Comparison of ENCODE assay signal across 1 cellular context in genomic region chr18:58407649-58408407, GRCh38.
TF ChIP-seq lines count a peak whose summit lies in the region.

No MANE protein-coding gene starts in this region.

TF ChIP-seq in HepG2, 621 proteins besides CTCF, POLR2A, EP300 and RAD21 (continued from another document and continues in another):
- TF ChIP-seq, protein P1, sequence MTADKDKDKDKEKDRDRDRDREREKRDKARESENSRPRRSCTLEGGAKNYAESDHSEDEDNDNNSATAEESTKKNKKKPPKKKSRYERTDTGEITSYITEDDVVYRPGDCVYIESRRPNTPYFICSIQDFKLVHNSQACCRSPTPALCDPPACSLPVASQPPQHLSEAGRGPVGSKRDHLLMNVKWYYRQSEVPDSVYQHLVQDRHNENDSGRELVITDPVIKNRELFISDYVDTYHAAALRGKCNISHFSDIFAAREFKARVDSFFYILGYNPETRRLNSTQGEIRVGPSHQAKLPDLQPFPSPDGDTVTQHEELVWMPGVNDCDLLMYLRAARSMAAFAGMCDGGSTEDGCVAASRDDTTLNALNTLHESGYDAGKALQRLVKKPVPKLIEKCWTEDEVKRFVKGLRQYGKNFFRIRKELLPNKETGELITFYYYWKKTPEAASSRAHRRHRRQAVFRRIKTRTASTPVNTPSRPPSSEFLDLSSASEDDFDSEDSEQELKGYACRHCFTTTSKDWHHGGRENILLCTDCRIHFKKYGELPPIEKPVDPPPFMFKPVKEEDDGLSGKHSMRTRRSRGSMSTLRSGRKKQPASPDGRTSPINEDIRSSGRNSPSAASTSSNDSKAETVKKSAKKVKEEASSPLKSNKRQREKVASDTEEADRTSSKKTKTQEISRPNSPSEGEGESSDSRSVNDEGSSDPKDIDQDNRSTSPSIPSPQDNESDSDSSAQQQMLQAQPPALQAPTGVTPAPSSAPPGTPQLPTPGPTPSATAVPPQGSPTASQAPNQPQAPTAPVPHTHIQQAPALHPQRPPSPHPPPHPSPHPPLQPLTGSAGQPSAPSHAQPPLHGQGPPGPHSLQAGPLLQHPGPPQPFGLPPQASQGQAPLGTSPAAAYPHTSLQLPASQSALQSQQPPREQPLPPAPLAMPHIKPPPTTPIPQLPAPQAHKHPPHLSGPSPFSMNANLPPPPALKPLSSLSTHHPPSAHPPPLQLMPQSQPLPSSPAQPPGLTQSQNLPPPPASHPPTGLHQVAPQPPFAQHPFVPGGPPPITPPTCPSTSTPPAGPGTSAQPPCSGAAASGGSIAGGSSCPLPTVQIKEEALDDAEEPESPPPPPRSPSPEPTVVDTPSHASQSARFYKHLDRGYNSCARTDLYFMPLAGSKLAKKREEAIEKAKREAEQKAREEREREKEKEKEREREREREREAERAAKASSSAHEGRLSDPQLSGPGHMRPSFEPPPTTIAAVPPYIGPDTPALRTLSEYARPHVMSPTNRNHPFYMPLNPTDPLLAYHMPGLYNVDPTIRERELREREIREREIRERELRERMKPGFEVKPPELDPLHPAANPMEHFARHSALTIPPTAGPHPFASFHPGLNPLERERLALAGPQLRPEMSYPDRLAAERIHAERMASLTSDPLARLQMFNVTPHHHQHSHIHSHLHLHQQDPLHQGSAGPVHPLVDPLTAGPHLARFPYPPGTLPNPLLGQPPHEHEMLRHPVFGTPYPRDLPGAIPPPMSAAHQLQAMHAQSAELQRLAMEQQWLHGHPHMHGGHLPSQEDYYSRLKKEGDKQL (CRISPR knock-in tag; IDR thresholded peaks at IDR 0.05; ENCODE audit: low read depth) = peak; percentile 82; the same call in 1 of the 2 replicates
- TF ChIP-seq ARNT2 (CRISPR knock-in tag; IDR thresholded peaks at IDR 0.05; ENCODE audit: low read depth) = peak; percentile 74; the same call in 1 of the 2 replicates
- peak; percentile 71; the same call in 1 of the 2 replicates for TF ChIP-seq KLF9 (CRISPR knock-in tag; IDR thresholded peaks at IDR 0.05; ENCODE audit: low read depth)
- TF ChIP-seq HNF1A (IDR thresholded peaks at IDR 0.05; ENCODE audit: low read depth) = peak; percentile 100
- TF ChIP-seq HNF1A (CRISPR knock-in tag; IDR thresholded peaks at IDR 0.05; ENCODE audit: borderline replicate concordance) = peak; percentile 100
- TF ChIP-seq, protein P2, sequence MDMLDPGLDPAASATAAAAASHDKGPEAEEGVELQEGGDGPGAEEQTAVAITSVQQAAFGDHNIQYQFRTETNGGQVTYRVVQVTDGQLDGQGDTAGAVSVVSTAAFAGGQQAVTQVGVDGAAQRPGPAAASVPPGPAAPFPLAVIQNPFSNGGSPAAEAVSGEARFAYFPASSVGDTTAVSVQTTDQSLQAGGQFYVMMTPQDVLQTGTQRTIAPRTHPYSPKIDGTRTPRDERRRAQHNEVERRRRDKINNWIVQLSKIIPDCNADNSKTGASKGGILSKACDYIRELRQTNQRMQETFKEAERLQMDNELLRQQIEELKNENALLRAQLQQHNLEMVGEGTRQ (IDR thresholded peaks at IDR 0.05; ENCODE audit: low read depth, low read length) = peak; percentile 15; the same call in 1 of the 2 replicates
- TF ChIP-seq, protein P2 (CRISPR knock-in tag; IDR thresholded peaks at IDR 0.05; ENCODE audit: borderline replicate concordance) = no peak
- TF ChIP-seq PPARG (CRISPR knock-in tag; conservative IDR thresholded peaks at IDR 0.05) = peak; percentile 91
- TF ChIP-seq ATF7 (IDR thresholded peaks at IDR 0.05) = peak; percentile 41; the same call in 1 of the 2 replicates
- TF ChIP-seq ATF7 (CRISPR knock-in tag; IDR thresholded peaks at IDR 0.05) = peak; percentile 91
- 0 out of 2 replicates have a peak, but pooled peaks have one; percentile 9 for TF ChIP-seq ZNF143 (CRISPR knock-in tag; IDR thresholded peaks at IDR 0.05)
- no peak for TF ChIP-seq ZNF326 (CRISPR knock-in tag; IDR thresholded peaks at IDR 0.05; ENCODE audit: borderline replicate concordance)
- TF ChIP-seq U2AF1 (optimal IDR thresholded peaks at IDR 0.05; ENCODE audit: low read depth, low read length) = no peak
- 0 out of 2 replicates have a peak, but pooled peaks have one; percentile 39 for TF ChIP-seq ZNF773 (CRISPR knock-in tag; IDR thresholded peaks at IDR 0.05; ENCODE audit: borderline replicate concordance)
- TF ChIP-seq GZF1 (CRISPR knock-in tag; IDR thresholded peaks at IDR 0.05) = no peak
- TF ChIP-seq ZNF276 (CRISPR knock-in tag; IDR thresholded peaks at IDR 0.05; ENCODE audit: low read depth) = peak; percentile 38; the same call in 1 of the 2 replicates
- peak; percentile 39; the same call in 1 of the 2 replicates for TF ChIP-seq STAG1 (CRISPR knock-in tag; IDR thresholded peaks at IDR 0.05)
- 0 out of 2 replicates have a peak, but pooled peaks have one; percentile 17 for TF ChIP-seq SP140L (CRISPR knock-in tag; IDR thresholded peaks at IDR 0.05; ENCODE audit: borderline replicate concordance)
- peak; percentile 91; the same call in 1 of the 2 replicates for TF ChIP-seq RORA (CRISPR knock-in tag; IDR thresholded peaks at IDR 0.05)
- no peak for TF ChIP-seq TEAD2 (CRISPR knock-in tag; IDR thresholded peaks at IDR 0.05)
- no peak for TF ChIP-seq MAX (IDR thresholded peaks at IDR 0.05)
- TF ChIP-seq ZNF879 (CRISPR knock-in tag; IDR thresholded peaks at IDR 0.05) = peak; percentile 35; the same call in 1 of the 2 replicates
- TF ChIP-seq RBFOX2 (IDR thresholded peaks at IDR 0.05; ENCODE audit: low read depth, low read length) = peak; percentile 90
- TF ChIP-seq LCORL (IDR thresholded peaks at IDR 0.05) = peak; percentile 57
- peak; percentile 78 for TF ChIP-seq LCORL (CRISPR knock-in tag; IDR thresholded peaks at IDR 0.05)
- TF ChIP-seq MTF2 (CRISPR knock-in tag; IDR thresholded peaks at IDR 0.05; ENCODE audit: borderline replicate concordance) = 0 out of 2 replicates have a peak, but pooled peaks have one; percentile 52
- TF ChIP-seq EHMT2 (IDR thresholded peaks at IDR 0.05; ENCODE audit: borderline replicate concordance, low read depth, low read length) = peak; percentile 81; the same call in 1 of the 2 replicates
- TF ChIP-seq ASH2L (IDR thresholded peaks at IDR 0.05; ENCODE audit: insufficient read length, low read depth, low read length) = peak; percentile 87
- no peak for TF ChIP-seq ZNF382 (CRISPR knock-in tag; IDR thresholded peaks at IDR 0.05; ENCODE audit: borderline replicate concordance)
- TF ChIP-seq ZNF563 (CRISPR knock-in tag; IDR thresholded peaks at IDR 0.05) = no peak
- TF ChIP-seq ZNF556 (CRISPR knock-in tag; IDR thresholded peaks at IDR 0.05; ENCODE audit: borderline replicate concordance) = peak; percentile 88; the same call in 1 of the 2 replicates
- TF ChIP-seq TCF7 (IDR thresholded peaks at IDR 0.05; ENCODE audit: low read depth) = peak; percentile 99
- TF ChIP-seq NCOA5 (CRISPR knock-in tag; IDR thresholded peaks at IDR 0.05) = no peak
- peak; percentile 96 for TF ChIP-seq RXRA (CRISPR knock-in tag; IDR thresholded peaks at IDR 0.05)
- peak; percentile 100 for TF ChIP-seq HNF1B (CRISPR knock-in tag; IDR thresholded peaks at IDR 0.05)
- 0 out of 2 replicates have a peak, but pooled peaks have one; percentile 55 for TF ChIP-seq ZNF543 (CRISPR knock-in tag; IDR thresholded peaks at IDR 0.05)
- no peak for TF ChIP-seq ZNF740 (CRISPR knock-in tag; IDR thresholded peaks at IDR 0.05)
- TF ChIP-seq ZBTB7B (CRISPR knock-in tag; IDR thresholded peaks at IDR 0.05) = peak; percentile 82
- no peak; the same call in 1 of the 2 replicates for TF ChIP-seq YEATS4 (CRISPR knock-in tag; IDR thresholded peaks at IDR 0.05; ENCODE audit: borderline replicate concordance)
- peak; percentile 49; the same call in 1 of the 2 replicates for TF ChIP-seq ZSCAN31 (CRISPR knock-in tag; IDR thresholded peaks at IDR 0.05; ENCODE audit: low read depth)
- TF ChIP-seq PITX1 (CRISPR knock-in tag; IDR thresholded peaks at IDR 0.05) = peak; percentile 97
- peak; percentile 83 for TF ChIP-seq ZSCAN25 (CRISPR knock-in tag; IDR thresholded peaks at IDR 0.05)
- TF ChIP-seq ZNF562 (CRISPR knock-in tag; IDR thresholded peaks at IDR 0.05; ENCODE audit: borderline replicate concordance) = no peak
- no peak for TF ChIP-seq CCAR2 (optimal IDR thresholded peaks at IDR 0.05; ENCODE audit: low read depth, low read length)
- peak; percentile 84 for TF ChIP-seq SMAD3 (CRISPR knock-in tag; IDR thresholded peaks at IDR 0.05)
- peak; percentile 56; the same call in 1 of the 2 replicates for TF ChIP-seq ZBTB33 (CRISPR knock-in tag; IDR thresholded peaks at IDR 0.05)
